16 cellular contexts compared by ENCODE assay signal in genomic region chr20:31567380-31567720, GRCh38. TPM values are rescaled to one million over a fixed set of nuclear protein-coding genes. Genes with fewer than 3 reads are reported as not detected.
A peak's percentile ranks its signal among the peaks of the same experiment; 100 is the strongest.
DNase-seq lines count a peak whose midpoint lies in the region; FAIRE-seq and TF ChIP-seq lines count a peak whose summit lies in the region.
"Had no signal": no experiment of that assay in that cellular context is flagged by ENCODE, and none has a peak within 500 bp of the region (broad histone marks: within the 10 kb centered on the region; RNA-seq: fewer than 3 reads in every experiment).

No MANE protein-coding gene starts in this region.

- no peaks in the 10 kb centered on the region for H3K9me3 ChIP-seq in NT2/D1 (ENCODE audit: insufficient read depth, low read length)
- H3K9me3 ChIP-seq in H1 (ENCODE audit: insufficient read depth in 2 of 2, low read depth in 1 of 2, low read length in 1 of 2): no peaks in the 10 kb centered on the region
- H3K9me3 ChIP-seq: sigmoid colon, testis had no signal

- H2AFZ ChIP-seq in H1 (ENCODE audit: low read length): no peak overlapping the region

- peaks cover under 1% of the 10 kb centered on the region; the same call in 1 of the 2 replicates for H3K23me2 ChIP-seq in H1 (ENCODE audit: low read depth, low read length)

- peak overlapping the region; percentile 81; the same call in 1 of the 2 replicates for H2BK5ac ChIP-seq in H1 (ENCODE audit: low read depth, low read length)

- CTCF ChIA-PET in activated CD4-positive, alpha-beta T cell treated with anti-CD3 and anti-CD28 coated beads, Interleukin-2, amount 10 ng/mL, durations not matched to agents 7 days and 5 days (lab: Charles Lee): interaction anchor here (0.9 to 5.9 kb wide), 8 partner anchors 7 to 156 kb away, joined by 3 to 115 read pairs (median 8); partner anchors contain the start of gene ID1
- CTCF ChIA-PET in H1 (lab: Charles Lee; ENCODE audit: partially characterized antibody): interaction anchor here (0.6 to 30.5 kb wide), 13 partner anchors 10 to 585 kb away, joined by 3 to 1559 read pairs (median 8); partner anchors contain the start of gene ID1

- no peak overlapping the region for H4K91ac ChIP-seq in H1 (replicated peaks; ENCODE audit: insufficient read length, low read length)

- DNase-seq in activated CD4-positive, alpha-beta T cell treated with anti-CD3 and anti-CD28 coated beads, Interleukin-2, amount 10 ng/mL, durations not matched to agents 7 days and 5 days: no peak
- no peak for DNase-seq in activated CD4-positive, alpha-beta T cell treated with anti-CD3 and anti-CD28 coated beads for 4 hours
- DNase-seq in NT2/D1 (ENCODE audit: low read depth, low spot score) (no peak), H1 (ENCODE audit: low read depth in 1 of 2, low spot score in 2 of 2) (no peak), progenitor cell of endocrine pancreas (ENCODE audit: low spot score, unreplicated experiment) (no peak), 8988T (no peak), NCI-H446 treated with DMSO at 0.1 percent for 48 hours (lab: John Stamatoyannopoulos, UW) (no peak), HTR-8/SVneo (ENCODE audit: insufficient read length, low spot score) (no peak)
- DNase-seq: anterior cingulate cortex, OCI-M1, sigmoid colon, T-helper 9 cell, testis had no signal

- H2BK15ac ChIP-seq in H1 (ENCODE audit: low read length): no peak overlapping the region

- no peak overlapping the region for H3K23ac ChIP-seq in H1 (ENCODE audit: insufficient read length)

- H3K79me2 ChIP-seq in H1 (ENCODE audit: control insufficient read depth in 1 of 2, insufficient read depth in 2 of 2, low read length in 2 of 2): no peaks in the 10 kb centered on the region

- H3K56ac ChIP-seq in H1 (replicated peaks; ENCODE audit: insufficient read length, low read depth, low read length): no peak overlapping the region

- no peaks in the 10 kb centered on the region for H3K27me3 Mint-ChIP-seq in activated CD4-positive, alpha-beta T cell treated with anti-CD3 and anti-CD28 coated beads, Interleukin-2, amount 10 ng/mL, durations not matched to agents 7 days and 5 days
- no peaks in the 10 kb centered on the region for H3K27me3 Mint-ChIP-seq in progenitor cell of endocrine pancreas

- H3K4me3 ChIP-seq in NT2/D1 (ENCODE audit: insufficient read length, low read depth): no peak overlapping the region
- H3K4me3 ChIP-seq in H1 (ENCODE audit: extremely low read depth in 1 of 4, insufficient read depth in 2 of 4, low read depth in 3 of 4, low read length in 4 of 4): no peak overlapping the region
- H3K4me3 ChIP-seq: sigmoid colon, testis had no signal

- H3K79me1 ChIP-seq in H1 (ENCODE audit: low read depth, low read length): no peaks in the 10 kb centered on the region

- H2BK20ac ChIP-seq in H1 (ENCODE audit: low read length): no peak overlapping the region

- H2AK5ac ChIP-seq in H1 (ENCODE audit: low read depth, low read length): no peak overlapping the region

- TF ChIP-seq POLR2A in H1 (IDR thresholded peaks at IDR 0.05; ENCODE audit: control extremely low read depth in 1 of 2, low read depth in 2 of 2, low read length in 2 of 2): no peak

- H3K27me3 ChIP-seq in NT2/D1 (ENCODE audit: insufficient read depth, insufficient read length): no peaks in the 10 kb centered on the region
- H3K27me3 ChIP-seq in H1 (replicated peaks in 1 of 4; ENCODE audit: control insufficient read depth in 3 of 4, extremely low read depth in 1 of 4, insufficient read depth in 3 of 4, low read length in 3 of 4): no peaks in the 10 kb centered on the region
- H3K27me3 ChIP-seq: sigmoid colon, testis had no signal

- H3K14ac ChIP-seq in H1 (ENCODE audit: insufficient read length): no peak overlapping the region

- no peak overlapping the region for H4K5ac ChIP-seq in H1 (ENCODE audit: insufficient read length, low read depth, low read length)

- H3K4ac ChIP-seq in H1 (replicated peaks; ENCODE audit: insufficient read length, low read depth, low read length): no peak overlapping the region

- H3K4me1 ChIP-seq in NT2/D1 (ENCODE audit: insufficient read depth, insufficient read length) (peaks cover 12% of the 10 kb centered on the region), H1 (replicated peaks in 1 of 4; ENCODE audit: control insufficient read depth in 3 of 4, insufficient read depth in 4 of 4, low read length in 3 of 4) (peaks cover 11 to 31% (median 20%) of the 10 kb centered on the region in 4 experiments)

- no peak overlapping the region for H4K8ac ChIP-seq in H1 (ENCODE audit: extremely low read depth, insufficient read depth, low read length)

- H2BK120ac ChIP-seq in H1 (replicated peaks; ENCODE audit: low read depth, low read length): no peak overlapping the region

- no peak overlapping the region for H3K27ac ChIP-seq in H1 (ENCODE audit: low read depth, low read length)
- H3K27ac ChIP-seq: testis had no signal

- H3K4me2 ChIP-seq in H1 (ENCODE audit: insufficient read depth in 1 of 2, low read depth in 2 of 2, low read length in 2 of 2): 0 out of 4 replicates have a peak overlapping the region, but pooled peaks of 1 of the 2 experiments have one; percentile 25

- H3K9me3 Mint-ChIP-seq in activated CD4-positive, alpha-beta T cell treated with anti-CD3 and anti-CD28 coated beads, Interleukin-2, amount 10 ng/mL, durations not matched to agents 7 days and 5 days: no peaks in the 10 kb centered on the region
- H3K9me3 Mint-ChIP-seq in progenitor cell of endocrine pancreas (ENCODE audit: low read depth): no peaks in the 10 kb centered on the region

- peaks cover 0 to 1% of the 10 kb centered on the region in 2 experiments for H4K20me1 ChIP-seq in H1 (replicated peaks in 1 of 2; ENCODE audit: control insufficient read depth in 1 of 2, insufficient read depth in 2 of 2, low read length in 2 of 2)

- H3K4me3 Mint-ChIP-seq in activated CD4-positive, alpha-beta T cell treated with anti-CD3 and anti-CD28 coated beads, Interleukin-2, amount 10 ng/mL, durations not matched to agents 7 days and 5 days: no peak overlapping the region
- H3K4me3 Mint-ChIP-seq in progenitor cell of endocrine pancreas (ENCODE audit: low read depth): no peak overlapping the region

- peaks cover 25% of the 10 kb centered on the region for H3K4me1 Mint-ChIP-seq in activated CD4-positive, alpha-beta T cell treated with anti-CD3 and anti-CD28 coated beads, Interleukin-2, amount 10 ng/mL, durations not matched to agents 7 days and 5 days
- peaks cover 43% of the 10 kb centered on the region for H3K4me1 Mint-ChIP-seq in progenitor cell of endocrine pancreas (ENCODE audit: low read depth)

- TF ChIP-seq RAD21 in H1 (IDR thresholded peaks at IDR 0.05 in 1 of 2, conservative IDR thresholded peaks at IDR 0.05 in 1 of 2; ENCODE audit: low read depth in 2 of 2, low read length in 2 of 2): no peak

- peak overlapping the region; percentile 83; the same call in 1 of the 2 replicates for H3K18ac ChIP-seq in H1 (ENCODE audit: extremely low read depth, low read length)

- H3K36me3 ChIP-seq in NT2/D1 (ENCODE audit: insufficient read depth, insufficient read length, low read length) (peaks cover 75% of the 10 kb centered on the region), H1 (ENCODE audit: control insufficient read depth in 2 of 4, insufficient read depth in 4 of 4, low read length in 3 of 4) (peaks cover 8 to 37% (median 20%) of the 10 kb centered on the region in 4 experiments; a peak in 7 of 8 replicates)

- TF ChIP-seq CTCF in H1 (IDR thresholded peaks at IDR 0.05; ENCODE audit: control extremely low read depth in 1 of 3, insufficient read depth in 1 of 3, low read depth in 1 of 3, low read length in 3 of 3): no peak
- no peak for TF ChIP-seq CTCF in progenitor cell of endocrine pancreas (IDR thresholded peaks at IDR 0.05; ENCODE audit: unreplicated experiment)

- no peak for TF ChIP-seq EP300 in H1 (IDR thresholded peaks at IDR 0.05; ENCODE audit: borderline replicate concordance in 1 of 2, low read depth in 2 of 2, low read length in 2 of 2)

- FAIRE-seq in H1 (lab: Jason Lieb, UNC): no peak
- FAIRE-seq in HTR-8/SVneo (lab: Jason Lieb, UNC): no peak
- FAIRE-seq: D721Med, frontal cortex, islet of Langerhans had no signal

- peak overlapping the region; percentile 71 for H3K27ac Mint-ChIP-seq in activated CD4-positive, alpha-beta T cell treated with anti-CD3 and anti-CD28 coated beads, Interleukin-2, amount 10 ng/mL, durations not matched to agents 7 days and 5 days
- H3K27ac Mint-ChIP-seq in progenitor cell of endocrine pancreas: peak overlapping the region; percentile 19

- H3K9ac ChIP-seq in NT2/D1 (ENCODE audit: insufficient read length, low read depth) (peak overlapping the region; percentile 21), H1 (replicated peaks in 1 of 4; ENCODE audit: extremely low read depth in 1 of 4, low read depth in 3 of 4, low read length in 3 of 4) (no peak overlapping the region)

- POLR2A ChIA-PET in activated CD4-positive, alpha-beta T cell treated with anti-CD3 and anti-CD28 coated beads, Interleukin-2, amount 10 ng/mL, durations not matched to agents 7 days and 5 days (lab: Charles Lee): no interaction called here
- POLR2A ChIA-PET in H1 (lab: Charles Lee; ENCODE audit: partially characterized antibody): interaction anchor here (0.8 to 24.3 kb wide), 9 partner anchors 8 to 156 kb away, joined by 3 to 1033 read pairs (median 5); partner anchors contain the start of gene ID1

- H2BK12ac ChIP-seq in H1 (ENCODE audit: low read depth, low read length): peak overlapping the region; percentile 60

- H3K36me3 Mint-ChIP-seq in activated CD4-positive, alpha-beta T cell treated with anti-CD3 and anti-CD28 coated beads, Interleukin-2, amount 10 ng/mL, durations not matched to agents 7 days and 5 days (ENCODE audit: low read depth): peaks cover 28% of the 10 kb centered on the region
- peaks cover 16% of the 10 kb centered on the region for H3K36me3 Mint-ChIP-seq in progenitor cell of endocrine pancreas (ENCODE audit: insufficient read depth)

RNA-seq across cellular contexts. Expression of gene ID1, which starts 37.7 kb away (rescaled TPM):
- 1 to 10 TPM in 1 of 2 experiments, under 1 TPM in 1; 0.85 to 1.4 TPM for total RNA-seq in activated CD4-positive, alpha-beta T cell treated with anti-CD3 and anti-CD28 coated beads, Interleukin-2, amount 10 ng/mL, durations not matched to agents 7 days and 5 days
- total RNA-seq in H1 (2021; fragmentation: NEBNext Ultra II Directional; extraction: Animal tissue kit (Norgen Biotek cat#: 25700)): 120 and 131 TPM in 2 replicates
- 357 and 566 TPM in 2 replicates for polyA plus RNA-seq in H1 (2011; rRNA removed)
- polyA plus RNA-seq in H1 (2011; cell fraction: cytosol; rRNA removed): 348 TPM
- 267 TPM for polyA plus RNA-seq in H1 (2011; cell fraction: nucleus; rRNA removed)
- polyA plus RNA-seq in H1 (2012, experiment 1 of 2): 86.5 to 154 TPM (median 117 TPM) in 4 replicates
- polyA plus RNA-seq in H1 (2012, experiment 2 of 2): 207 TPM
- polyA plus RNA-seq in H1 (2013, experiment 1 of 2): 89.8 TPM
- polyA plus RNA-seq in H1 (2013, experiment 2 of 2): 87.6 TPM
- 27.5 and 45.7 TPM in 2 replicates for polyA minus RNA-seq in H1 (2011; rRNA and poly(A)+ RNA removed)
- polyA minus RNA-seq in H1 (2011; cell fraction: cytosol; rRNA and poly(A)+ RNA removed): 181 TPM
- polyA minus RNA-seq in H1 (2011; cell fraction: nucleus; rRNA and poly(A)+ RNA removed): 200 TPM
- total RNA-seq in progenitor cell of endocrine pancreas: 322 and 326 TPM in 2 replicates

RNA-seq across cellular contexts. Expression of gene HM13, which starts 53.1 kb away (rescaled TPM):
- total RNA-seq in activated CD4-positive, alpha-beta T cell treated with anti-CD3 and anti-CD28 coated beads, Interleukin-2, amount 10 ng/mL, durations not matched to agents 7 days and 5 days: 100 to 1,000 TPM; 137 to 146 TPM
- total RNA-seq in H1 (2021; fragmentation: NEBNext Ultra II Directional; extraction: Animal tissue kit (Norgen Biotek cat#: 25700)): 118 TPM in 2 replicates
- polyA plus RNA-seq in H1 (2011; rRNA removed): 183 and 189 TPM in 2 replicates
- polyA plus RNA-seq in H1 (2011; cell fraction: cytosol; rRNA removed): 125 TPM
- polyA plus RNA-seq in H1 (2011; cell fraction: nucleus; rRNA removed): 156 TPM
- 139 to 179 TPM (median 167 TPM) in 4 replicates for polyA plus RNA-seq in H1 (2012, experiment 1 of 2)
- polyA plus RNA-seq in H1 (2012, experiment 2 of 2): 235 TPM
- 174 TPM for polyA plus RNA-seq in H1 (2013, experiment 1 of 2)
- 181 TPM for polyA plus RNA-seq in H1 (2013, experiment 2 of 2)
- 182 and 185 TPM in 2 replicates for polyA minus RNA-seq in H1 (2011; rRNA and poly(A)+ RNA removed)
- polyA minus RNA-seq in H1 (2011; cell fraction: cytosol; rRNA and poly(A)+ RNA removed): 109 TPM
- 159 TPM for polyA minus RNA-seq in H1 (2011; cell fraction: nucleus; rRNA and poly(A)+ RNA removed)
- total RNA-seq in progenitor cell of endocrine pancreas: 211 and 217 TPM in 2 replicates

Comparison
In these comparisons a context has a peak if more than half of its experiments do, and no peak if none do; other contexts are left out.
1. RNA of gene ID1, which starts 37.7 kb away (total RNA-seq): 322 to 326 TPM in progenitor cell of endocrine pancreas and 120 to 131 TPM in H1; 0.85 to 1.4 TPM in activated CD4-positive, alpha-beta T cell treated with anti-CD3 and anti-CD28 coated beads, Interleukin-2, amount 10 ng/mL, durations not matched to agents 7 days and 5 days; every median in the first group is over 10 times any median in the second.